8 cellular contexts compared by ENCODE assay signal in genomic region chr6:1611572-1612385, GRCh38. TPM values are rescaled to one million over a fixed set of nuclear protein-coding genes. Genes with fewer than 3 reads are reported as not detected.
DNase-seq lines count a peak whose midpoint lies in the region; TF ChIP-seq lines count a peak whose summit lies in the region.

No MANE protein-coding gene starts in this region.

- no peaks in the 10 kb centered on the region for H3K36me3 ChIP-seq in urinary bladder (ENCODE audit: insufficient read depth)

- peak overlapping the region; percentile 34 for H3K4me3 ChIP-seq in Jurkat, Clone E6-1 (ENCODE audit: low read length)
- H3K4me3 ChIP-seq in astrocyte of the spinal cord (ENCODE audit: low read depth, low read length), result peak overlapping the region; percentile 62
- peak overlapping the region; percentile 36 for H3K4me3 ChIP-seq in lower leg skin (ENCODE audit: low read depth, poor library complexity, severe bottlenecking)
- H3K4me3 ChIP-seq in urinary bladder (ENCODE audit: low read depth, low read length), result peak overlapping the region; percentile 74

- DNase-seq in COLO668 (lab: John Stamatoyannopoulos, UW; ENCODE audit: unreplicated experiment) (peak; percentile 44), astrocyte of the spinal cord (ENCODE audit: low read depth, low spot score) (no peak), lower leg skin (ENCODE audit: low spot score in 2 of 2) (peak in 1 of 2 donors; percentile 81), hippocampal formation (lab: John Stamatoyannopoulos, UW) (no peak), NCI-H187 (lab: John Stamatoyannopoulos, UW) (no peak), activated gamma-delta T cell treated with Interleukin-2 at 50 U/mL for 16 hours (no peak)
- no peak for DNase-seq in Jurkat, Clone E6-1 (ENCODE audit: low read depth, low spot score)

- peak overlapping the region; percentile 77 for H3K27ac ChIP-seq in urinary bladder (ENCODE audit: low read depth)

- TF ChIP-seq CTCF in astrocyte of the spinal cord (IDR thresholded peaks at IDR 0.05; ENCODE audit: low read depth, low read length) (no peak), lower leg skin (IDR thresholded peaks at IDR 0.05) (no peak)

- peaks cover 4% of the 10 kb centered on the region for H3K4me1 ChIP-seq in urinary bladder (ENCODE audit: insufficient read depth)

- in situ Hi-C loops in astrocyte of the spinal cord (cut with HindIII; ENCODE audit: low sequenced_read_pairs), result no loop called here

- no peak for TF ChIP-seq POLR2A in lower leg skin (IDR thresholded peaks at IDR 0.05)

- WGBS in lower leg skin, 2 donors, result 8 to 16% methylated on average over 19 to 22 of the region's 73 CpGs
- WGBS in urinary bladder, result 5% methylated on average over 71 of the region's 73 CpGs

- intact Hi-C loops in lower leg skin (cut with DNase I; ENCODE audit: low total_unique reads), result no loop called here

RNA-seq across cellular contexts. Expression of gene FOXC1, which starts 2.1 kb away (rescaled TPM):
- polyA plus RNA-seq in Jurkat, Clone E6-1 (2012; ENCODE audit: insufficient read depth, insufficient read length), result 2.2 TPM
- 10 to 100 TPM in 3 of 4 donors, 1 to 10 TPM in 1; 7.1 to 39.2 (median 27.5) TPM for total RNA-seq in lower leg skin
- total RNA-seq in urinary bladder, result 7.3 TPM
- 4.2 TPM for polyA plus RNA-seq in urinary bladder
